8 cellular contexts compared by ENCODE assay signal in genomic region chr4:158811704-158812103, GRCh38. TPM values are rescaled to one million over a fixed set of nuclear protein-coding genes. Genes with fewer than 3 reads are reported as not detected.
DNase-seq lines count a peak whose midpoint lies in the region; ATAC-seq and TF ChIP-seq lines count a peak whose summit lies in the region.

No MANE protein-coding gene starts in this region.

- peaks cover 40% of the 10 kb centered on the region for H3K4me1 ChIP-seq in MM.1S (ENCODE audit: low read length)

- H3K4me2 ChIP-seq in MM.1S (ENCODE audit: low read depth, low read length) = peak overlapping the region; percentile 89

- no peak overlapping the region; the same call in 1 of the 2 replicates for H3K27ac ChIP-seq in MM.1S (ENCODE audit: low read length)

- H3K36me3 ChIP-seq in MM.1S (replicated peaks; ENCODE audit: insufficient read depth, low read length) = no peaks in the 10 kb centered on the region

- no peaks in the 10 kb centered on the region for H4K20me1 ChIP-seq in MM.1S (ENCODE audit: insufficient read depth, low read length)

- peaks cover 34% of the 10 kb centered on the region for H3F3A ChIP-seq in MM.1S (ENCODE audit: insufficient read depth, low read length)

- H3K4me3 Mint-ChIP-seq in chondrocyte (ENCODE audit: unreplicated experiment) = no peak overlapping the region
- H3K4me3 Mint-ChIP-seq in naive thymus-derived CD8-positive, alpha-beta T cell = peak overlapping the region in 9 of 10 donors; percentile 38 to 76 (median 52)

- no peaks in the 10 kb centered on the region for H3K27me3 Mint-ChIP-seq in chondrocyte (ENCODE audit: low read depth)
- H3K27me3 Mint-ChIP-seq in naive thymus-derived CD8-positive, alpha-beta T cell = peaks cover 0 to 10% (median 0%) of the 10 kb centered on the region in 5 donors

- no peak for DNase-seq in MM.1S
- no peak for DNase-seq in chondrocyte (ENCODE audit: low spot score)
- peak in 5 of 10 donors; percentile 4 to 41 (median 17) for DNase-seq in naive thymus-derived CD8-positive, alpha-beta T cell
- no peak for DNase-seq in SK-N-DZ (ENCODE audit: low spot score)
- no peak for DNase-seq in ecto neural progenitor cell (ENCODE audit: low spot score)

- POLR2A ChIA-PET in naive thymus-derived CD8-positive, alpha-beta T cell (lab: Charles Lee) = no interaction called here

- H3K9ac ChIP-seq in MM.1S (ENCODE audit: low read length) = no peak overlapping the region

- H3K27me3 ChIP-seq in MM.1S (replicated peaks; ENCODE audit: insufficient read depth, low read length) = no peaks in the 10 kb centered on the region

- no peaks in the 10 kb centered on the region for H3K9me3 Mint-ChIP-seq in chondrocyte (ENCODE audit: low read depth)
- no peaks in the 10 kb centered on the region for H3K9me3 Mint-ChIP-seq in naive thymus-derived CD8-positive, alpha-beta T cell

- no peaks in the 10 kb centered on the region for H3K36me3 Mint-ChIP-seq in chondrocyte (ENCODE audit: low read depth)
- no peaks in the 10 kb centered on the region for H3K36me3 Mint-ChIP-seq in naive thymus-derived CD8-positive, alpha-beta T cell

- peaks cover 79% of the 10 kb centered on the region for H3K79me2 ChIP-seq in MM.1S (ENCODE audit: low read length)

- H2AFZ ChIP-seq in MM.1S (ENCODE audit: low read length) = no peak overlapping the region

- no peak overlapping the region for H3K4me3 ChIP-seq in MM.1S (ENCODE audit: low read length)

- TF ChIP-seq CTCF in MM.1S (IDR thresholded peaks at IDR 0.05; ENCODE audit: low read length) = no peak
- no peak for TF ChIP-seq CTCF in chondrocyte (IDR thresholded peaks at IDR 0.05)

- ATAC-seq in GM18907 (IDR thresholded peaks at IDR 0.05; ENCODE audit: unreplicated experiment) = peak; percentile 34
- peak; percentile 70 to 79 for ATAC-seq in naive thymus-derived CD8-positive, alpha-beta T cell
- ATAC-seq in HG03045 (IDR thresholded peaks at IDR 0.05; ENCODE audit: unreplicated experiment) = no peak
- no peak for ATAC-seq in GM19452 (IDR thresholded peaks at IDR 0.05; ENCODE audit: unreplicated experiment)

- no peaks in the 10 kb centered on the region for H3K9me2 ChIP-seq in MM.1S (replicated peaks; ENCODE audit: insufficient read depth, low read length)

- H3K27ac Mint-ChIP-seq in chondrocyte (ENCODE audit: unreplicated experiment) = peak overlapping the region; percentile 88
- peak overlapping the region; percentile 23 to 84 (median 57) for H3K27ac Mint-ChIP-seq in naive thymus-derived CD8-positive, alpha-beta T cell

- H3K4me1 Mint-ChIP-seq in chondrocyte (ENCODE audit: low read depth) = peaks cover 67% of the 10 kb centered on the region
- peaks cover 19 to 54% (median 50%) of the 10 kb centered on the region in 4 donors for H3K4me1 Mint-ChIP-seq in naive thymus-derived CD8-positive, alpha-beta T cell

- no peaks in the 10 kb centered on the region for H3K9me3 ChIP-seq in MM.1S (replicated peaks; ENCODE audit: insufficient read depth, low read length)

RNA-seq across cellular contexts. Expression of gene FNIP2, which starts 42.9 kb away (rescaled TPM):
- 20.7 to 33.7 TPM (median 32.1 TPM) in 3 replicates for total RNA-seq in chondrocyte
- total RNA-seq in naive thymus-derived CD8-positive, alpha-beta T cell = 10 to 100 TPM in 1 of 2 experiments, 1 to 10 TPM in 1; 9.3 to 10.1 TPM
- 1 to 10 TPM; 2.5 to 6.7 (median 4.6) TPM for polyA plus RNA-seq in naive thymus-derived CD8-positive, alpha-beta T cell
- polyA plus RNA-seq in SK-N-DZ (2014; cell fraction: cytosol; rRNA removed) = 10.5 and 12.3 TPM in 2 replicates
- 7.9 and 8.6 TPM in 2 replicates for polyA plus RNA-seq in SK-N-DZ (2014; cell fraction: nucleus; rRNA removed)

Comparison
In these comparisons a context has a peak if more than half of its experiments do, and no peak if none do; other contexts are left out.
1. ATAC-seq: peak in GM18907 (single experiment) and naive thymus-derived CD8-positive, alpha-beta T cell (2 of 2); none in HG03045 (single experiment) and GM19452 (single experiment).